ENCODE assay signal across 20 cellular contexts in the genomic region with DNA sequence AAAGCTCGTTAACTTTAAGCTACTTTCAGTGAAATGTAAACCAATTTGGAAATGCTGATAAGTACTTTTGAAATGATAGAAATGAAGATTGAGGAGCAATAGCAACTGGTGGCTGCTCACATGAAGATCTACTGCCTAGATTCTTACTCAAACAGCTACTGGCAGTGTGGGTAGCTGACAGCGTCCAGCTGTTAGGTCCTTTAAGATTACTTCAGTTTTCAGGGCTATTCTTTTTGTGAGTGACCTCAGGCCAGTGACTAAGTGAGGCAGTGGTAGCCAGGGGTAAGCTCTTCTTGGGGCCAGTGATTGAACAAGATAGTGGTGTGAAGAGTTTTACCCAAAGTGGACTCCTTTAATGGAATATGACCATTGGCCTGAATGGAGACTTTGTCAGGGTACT.
"Had no signal": no experiment of that assay in that cellular context is flagged by ENCODE, and none has a peak within 500 bp of the region (broad histone marks: within the 10 kb centered on the region; RNA-seq: fewer than 3 reads in every experiment).

No MANE protein-coding gene starts in this region.

- H3K9me3 Mint-ChIP-seq: activated naive CD4-positive, alpha-beta T cell treated with anti-CD3 and anti-CD28 coated beads, Interleukin-2, amount 10 ng/mL, durations not matched to agents 7 days and 5 days; central memory CD8-positive, alpha-beta T cell; nephron; stimulated activated naive CD8-positive, alpha-beta T cell treated with anti-CD3 and anti-CD28 coated beads, Interleukin-15, Interleukin-2, amounts not matched to agents 100 ng/mL and 50 ng/mL, for 24 hours; type B pancreatic cell had no signal

- H2AFZ ChIP-seq: hepatocyte had no signal

- H3K4me1 ChIP-seq: body of pancreas, prostate gland, suprapubic skin had no signal

- H3K9me3 ChIP-seq: body of pancreas, left ventricle myocardium inferior, prostate gland, suprapubic skin had no signal

- H3K27me3 ChIP-seq: body of pancreas, hepatocyte, suprapubic skin had no signal

- H3K36me3 ChIP-seq: left ventricle myocardium inferior, prostate gland, suprapubic skin had no signal

- H3K27me3 Mint-ChIP-seq: activated CD8-positive, alpha-beta memory T cell treated with anti-CD3 and anti-CD28 coated beads, Interleukin-2, amount 10 ng/mL, durations not matched to agents 7 days and 5 days; activated naive CD4-positive, alpha-beta T cell treated with anti-CD3 and anti-CD28 coated beads, Interleukin-2, amount 10 ng/mL, durations not matched to agents 7 days and 5 days; central memory CD8-positive, alpha-beta T cell; stimulated activated naive CD8-positive, alpha-beta T cell treated with anti-CD3 and anti-CD28 coated beads, Interleukin-15, Interleukin-2, amounts not matched to agents 100 ng/mL and 50 ng/mL, for 24 hours; type B pancreatic cell had no signal

- H3K27ac Mint-ChIP-seq: activated CD8-positive, alpha-beta memory T cell treated with anti-CD3 and anti-CD28 coated beads, Interleukin-2, amount 10 ng/mL, durations not matched to agents 7 days and 5 days; activated naive CD4-positive, alpha-beta T cell treated with anti-CD3 and anti-CD28 coated beads, Interleukin-2, amount 10 ng/mL, durations not matched to agents 7 days and 5 days; nephron; stimulated activated naive CD8-positive, alpha-beta T cell treated with anti-CD3 and anti-CD28 coated beads, Interleukin-15, Interleukin-2, amounts not matched to agents 100 ng/mL and 50 ng/mL, for 24 hours; type B pancreatic cell had no signal

- H3K4me3 ChIP-seq: body of pancreas, hepatocyte, left ventricle myocardium inferior, prostate gland, suprapubic skin had no signal

- H3K4me1 Mint-ChIP-seq: activated CD8-positive, alpha-beta memory T cell treated with anti-CD3 and anti-CD28 coated beads, Interleukin-2, amount 10 ng/mL, durations not matched to agents 7 days and 5 days; activated naive CD4-positive, alpha-beta T cell treated with anti-CD3 and anti-CD28 coated beads, Interleukin-2, amount 10 ng/mL, durations not matched to agents 7 days and 5 days; central memory CD8-positive, alpha-beta T cell had no signal

- H3K4me2 ChIP-seq: hepatocyte had no signal

- ATAC-seq: activated CD8-positive, alpha-beta memory T cell treated with anti-CD3 and anti-CD28 coated beads, Interleukin-2, amount 10 ng/mL, durations not matched to agents 7 days and 5 days; body of pancreas; right cardiac atrium had no signal

- DNase-seq: activated CD4-positive, alpha-beta T cell treated with anti-CD3 and anti-CD28 coated beads for 1 hour; activated CD4-positive, alpha-beta T cell treated with anti-CD3 and anti-CD28 coated beads, Interleukin-2, amount 50 U/mL, for 4 hours; activated CD8-positive, alpha-beta memory T cell treated with anti-CD3 and anti-CD28 coated beads, Interleukin-2, amount 10 ng/mL, durations not matched to agents 7 days and 5 days; activated naive CD4-positive, alpha-beta T cell treated with anti-CD3 and anti-CD28 coated beads, Interleukin-2, amount 10 ng/mL, durations not matched to agents 7 days and 5 days; activated T-cell treated with anti-CD3 and anti-CD28 coated beads, Interleukin-2, amount 50 U/mL, for 1 hour; body of pancreas; cortex of kidney; effector CD4-positive, alpha-beta T cell; left ventricle myocardium inferior; right cardiac atrium; small intestine; T-helper 1 cell; T1000 had no signal

- H3K4me3 Mint-ChIP-seq: activated CD8-positive, alpha-beta memory T cell treated with anti-CD3 and anti-CD28 coated beads, Interleukin-2, amount 10 ng/mL, durations not matched to agents 7 days and 5 days; activated naive CD4-positive, alpha-beta T cell treated with anti-CD3 and anti-CD28 coated beads, Interleukin-2, amount 10 ng/mL, durations not matched to agents 7 days and 5 days; central memory CD8-positive, alpha-beta T cell; nephron; stimulated activated naive CD8-positive, alpha-beta T cell treated with anti-CD3 and anti-CD28 coated beads, Interleukin-15, Interleukin-2, amounts not matched to agents 100 ng/mL and 50 ng/mL, for 24 hours; type B pancreatic cell had no signal

- H3K36me3 Mint-ChIP-seq: activated naive CD4-positive, alpha-beta T cell treated with anti-CD3 and anti-CD28 coated beads, Interleukin-2, amount 10 ng/mL, durations not matched to agents 7 days and 5 days had no signal

- H3K27ac ChIP-seq: body of pancreas, hepatocyte, left ventricle myocardium inferior, prostate gland, suprapubic skin had no signal
